In genomic region chr13:30395192-30396158, GRCh38 we compare ENCODE assay signal across 8 cellular contexts. TPM values are rescaled to one million over a fixed set of nuclear protein-coding genes. Genes with fewer than 3 reads are reported as not detected.
A peak's percentile ranks its signal among the peaks of the same experiment; 100 is the strongest.
DNase-seq lines count a peak whose midpoint lies in the region; ATAC-seq and TF ChIP-seq lines count a peak whose summit lies in the region.

No MANE protein-coding gene starts in this region.

- CTCF ChIA-PET in CD8-positive, alpha-beta T cell (lab: Charles Lee) = interaction anchor here (0.7 to 2.7 kb wide), 8 partner anchors 10 to 67 kb away, joined by 3 to 15 read pairs (median 6); no protein-coding TSS in a partner anchor

- no peaks in the 10 kb centered on the region for H3K36me3 ChIP-seq in CD8-positive, alpha-beta T cell (ENCODE audit: insufficient read depth, low read length)
- H3K36me3 ChIP-seq in OCI-LY3 (replicated peaks; ENCODE audit: low read depth, low read length) (no peaks in the 10 kb centered on the region), esophagus muscularis mucosa (no peaks in the 10 kb centered on the region), mucosa of stomach (ENCODE audit: control insufficient read depth, insufficient read depth, low read length) (no peaks in the 10 kb centered on the region)

- H3K4me3 ChIP-seq in CD8-positive, alpha-beta T cell (ENCODE audit: low read depth, low read length) = peak overlapping the region; percentile 80
- H3K4me3 ChIP-seq in OCI-LY3 (ENCODE audit: low read length) (peak overlapping the region; percentile 80), esophagus muscularis mucosa (peak overlapping the region; percentile 60 to 72 (median 62)), mucosa of stomach (ENCODE audit: low read length) (peak overlapping the region; percentile 85)

- peaks cover 21% of the 10 kb centered on the region for H3K4me1 ChIP-seq in CD8-positive, alpha-beta T cell (ENCODE audit: insufficient read depth, low read length)
- H3K4me1 ChIP-seq in OCI-LY3 (ENCODE audit: low read length) = peaks cover 9% of the 10 kb centered on the region
- peaks cover 4 to 14% (median 8%) of the 10 kb centered on the region in 4 donors for H3K4me1 ChIP-seq in esophagus muscularis mucosa
- H3K4me1 ChIP-seq in mucosa of stomach (ENCODE audit: control insufficient read depth, insufficient read depth, low read length) = peaks cover 4% of the 10 kb centered on the region

- H3K4me2 ChIP-seq in OCI-LY3 (ENCODE audit: low read length) = peak overlapping the region; percentile 80

- peak overlapping the region; percentile 77 for H3K9ac ChIP-seq in OCI-LY3 (ENCODE audit: low read length)
- peak overlapping the region; percentile 98 for H3K9ac ChIP-seq in mucosa of stomach (ENCODE audit: low read length)

- peaks cover 2% of the 10 kb centered on the region for H3K36me3 Mint-ChIP-seq in CD8-positive, alpha-beta T cell
- peaks cover 2% of the 10 kb centered on the region for H3K36me3 Mint-ChIP-seq in activated T-cell treated with anti-CD3 and anti-CD28 coated beads, Interleukin-2, amount 50 U/mL, for 24 hours (ENCODE audit: low read depth)
- H3K36me3 Mint-ChIP-seq in stimulated activated memory B cell treated with anti-CD40 and anti-IgM and Interleukin-4, amounts not matched to agents 10 μg/mL and 1 μg/mL and 100 μg/mL, for 72 hours = no peaks in the 10 kb centered on the region

- no peaks in the 10 kb centered on the region for H3K9me3 ChIP-seq in CD8-positive, alpha-beta T cell (ENCODE audit: low read length)
- no peaks in the 10 kb centered on the region for H3K9me3 ChIP-seq in OCI-LY3 (ENCODE audit: insufficient read depth, low read length)
- H3K9me3 ChIP-seq in esophagus muscularis mucosa = no peaks in the 10 kb centered on the region
- no peaks in the 10 kb centered on the region for H3K9me3 ChIP-seq in mucosa of stomach (ENCODE audit: control insufficient read depth, low read length)

- ATAC-seq in CD8-positive, alpha-beta T cell = peak; percentile 62
- peak; percentile 64 for ATAC-seq in GM19467 (IDR thresholded peaks at IDR 0.05; ENCODE audit: unreplicated experiment)
- peak; percentile 91 for ATAC-seq in stimulated activated memory B cell treated with anti-CD40 and anti-IgM and Interleukin-4, amounts not matched to agents 10 μg/mL and 1 μg/mL and 100 μg/mL, for 72 hours

- peak overlapping the region; percentile 89 for H2AFZ ChIP-seq in OCI-LY3 (ENCODE audit: low read depth, low read length)

- H3K4me3 Mint-ChIP-seq in CD8-positive, alpha-beta T cell = peak overlapping the region; percentile 89
- H3K4me3 Mint-ChIP-seq in activated T-cell treated with anti-CD3 and anti-CD28 coated beads, Interleukin-2, amount 50 U/mL, for 24 hours = peak overlapping the region; percentile 81
- peak overlapping the region; percentile 92 for H3K4me3 Mint-ChIP-seq in stimulated activated memory B cell treated with anti-CD40 and anti-IgM and Interleukin-4, amounts not matched to agents 10 μg/mL and 1 μg/mL and 100 μg/mL, for 72 hours

- POLR2A ChIA-PET in CD8-positive, alpha-beta T cell (lab: Charles Lee) = interaction anchor here (1.1 to 8.1 kb wide), 15 partner anchors 10 to 222 kb away, joined by 3 to 131 read pairs (median 6); partner anchors contain the start of genes HMGB1, KATNAL1 and USPL1

- under 1% methylated on average over 19 of the region's 19 CpGs for WGBS in esophagus muscularis mucosa

- H3K27ac ChIP-seq in CD8-positive, alpha-beta T cell (ENCODE audit: low read depth, low read length) = peak overlapping the region; percentile 83
- H3K27ac ChIP-seq in OCI-LY3 (ENCODE audit: low read length) (peak overlapping the region; percentile 16), esophagus muscularis mucosa (replicated peaks in 1 of 4) (peak overlapping the region; percentile 86 to 94 (median 90))

- no peak for TF ChIP-seq POLR2A in esophagus muscularis mucosa (IDR thresholded peaks at IDR 0.05; ENCODE audit: low read depth)

- H3K27me3 ChIP-seq in CD8-positive, alpha-beta T cell (ENCODE audit: insufficient read depth, low read length) = no peaks in the 10 kb centered on the region
- H3K27me3 ChIP-seq in OCI-LY3 (ENCODE audit: low read depth, low read length) = peaks cover 38% of the 10 kb centered on the region
- H3K27me3 ChIP-seq in esophagus muscularis mucosa = no peaks in the 10 kb centered on the region
- H3K27me3 ChIP-seq in mucosa of stomach (ENCODE audit: control insufficient read depth, insufficient read depth, low read length) = no peaks in the 10 kb centered on the region

- no peaks in the 10 kb centered on the region for H3K27me3 Mint-ChIP-seq in CD8-positive, alpha-beta T cell (ENCODE audit: low read depth)
- no peaks in the 10 kb centered on the region for H3K27me3 Mint-ChIP-seq in activated T-cell treated with anti-CD3 and anti-CD28 coated beads, Interleukin-2, amount 50 U/mL, for 24 hours
- H3K27me3 Mint-ChIP-seq in stimulated activated memory B cell treated with anti-CD40 and anti-IgM and Interleukin-4, amounts not matched to agents 10 μg/mL and 1 μg/mL and 100 μg/mL, for 72 hours = no peaks in the 10 kb centered on the region

- H3K79me2 ChIP-seq in OCI-LY3 (ENCODE audit: low read length) = no peaks in the 10 kb centered on the region

- no peak for TF ChIP-seq CTCF in CD8-positive, alpha-beta T cell (IDR thresholded peaks at IDR 0.05)
- TF ChIP-seq CTCF in OCI-LY3 (IDR thresholded peaks at IDR 0.05; ENCODE audit: low read depth, low read length) (no peak), esophagus muscularis mucosa (IDR thresholded peaks at IDR 0.05) (no peak)

- no peaks in the 10 kb centered on the region for H4K20me1 ChIP-seq in OCI-LY3 (ENCODE audit: insufficient read depth, low read length)

- DNase-seq in CD8-positive, alpha-beta T cell = peak; percentile 44 to 83 (median 67)
- DNase-seq in HT1080 (ENCODE audit: low read depth) (peak; percentile 82), esophagus muscularis mucosa (ENCODE audit: extremely low spot score) (peak; percentile 99)
- peak; percentile 67 for DNase-seq in activated T-cell treated with anti-CD3 and anti-CD28 coated beads, Interleukin-2, amount 50 U/mL, for 24 hours

- H3K4me1 Mint-ChIP-seq in CD8-positive, alpha-beta T cell (ENCODE audit: low read depth) = peaks cover 50% of the 10 kb centered on the region
- H3K4me1 Mint-ChIP-seq in activated T-cell treated with anti-CD3 and anti-CD28 coated beads, Interleukin-2, amount 50 U/mL, for 24 hours (ENCODE audit: low read depth) = peaks cover 42% of the 10 kb centered on the region
- H3K4me1 Mint-ChIP-seq in stimulated activated memory B cell treated with anti-CD40 and anti-IgM and Interleukin-4, amounts not matched to agents 10 μg/mL and 1 μg/mL and 100 μg/mL, for 72 hours = peaks cover 31% of the 10 kb centered on the region

- no peaks in the 10 kb centered on the region for H3K9me3 Mint-ChIP-seq in CD8-positive, alpha-beta T cell
- no peaks in the 10 kb centered on the region for H3K9me3 Mint-ChIP-seq in activated T-cell treated with anti-CD3 and anti-CD28 coated beads, Interleukin-2, amount 50 U/mL, for 24 hours
- H3K9me3 Mint-ChIP-seq in stimulated activated memory B cell treated with anti-CD40 and anti-IgM and Interleukin-4, amounts not matched to agents 10 μg/mL and 1 μg/mL and 100 μg/mL, for 72 hours = no peaks in the 10 kb centered on the region

- TF ChIP-seq EP300 in esophagus muscularis mucosa (IDR thresholded peaks at IDR 0.05) = no peak

- intact Hi-C loops in CD8-positive, alpha-beta T cell (cut with DNase I, micrococcal nuclease) = loop anchor here (1.0 to 5.0 kb wide), 4 partner anchors 13 to 38 kb away; no protein-coding TSS in a partner anchor
- intact Hi-C loops in esophagus muscularis mucosa (cut with DNase I) = no loop called here

- peak overlapping the region; percentile 95 for H3K27ac Mint-ChIP-seq in CD8-positive, alpha-beta T cell
- peak overlapping the region; percentile 89 for H3K27ac Mint-ChIP-seq in activated T-cell treated with anti-CD3 and anti-CD28 coated beads, Interleukin-2, amount 50 U/mL, for 24 hours
- peak overlapping the region; percentile 98 for H3K27ac Mint-ChIP-seq in stimulated activated memory B cell treated with anti-CD40 and anti-IgM and Interleukin-4, amounts not matched to agents 10 μg/mL and 1 μg/mL and 100 μg/mL, for 72 hours

RNA-seq across cellular contexts. Expression of gene UBE2L5, which starts 26.8 kb away (rescaled TPM):
- total RNA-seq in CD8-positive, alpha-beta T cell = not detected
- 0.08 TPM in 1 of 2 replicates, not detected in the other for total RNA-seq in HT1080 (2014; rRNA removed; shearing (Covaris generic))
- not detected in 2 replicates for polyA plus RNA-seq in HT1080 (2015; cell fraction: cytosol; rRNA removed)
- not detected in 2 replicates for polyA plus RNA-seq in HT1080 (2015; cell fraction: nucleus; rRNA removed)
- total RNA-seq in esophagus muscularis mucosa = under 1 TPM in 1 of 4 donors, not detected in 3; 0.39 TPM

Comparison
In these comparisons a context has a peak if more than half of its experiments do, and no peak if none do; other contexts are left out.
1. Peak in every context shown above with its lines: DNase-seq, ATAC-seq, H3K4me3 ChIP-seq and H3K27ac ChIP-seq.
2. H3K27ac ChIP-seq: peak in every context shown above with its lines; median percentile 90 in esophagus muscularis mucosa; 83 in CD8-positive, alpha-beta T cell; 16 in OCI-LY3.